Comparison of ENCODE assay signal across 8 cellular contexts in genomic region chr9:129175515-129175824, GRCh38. TPM values are rescaled to one million over a fixed set of nuclear protein-coding genes. Genes with fewer than 3 reads are reported as not detected.
DNase-seq lines count a peak whose midpoint lies in the region; ATAC-seq and TF ChIP-seq lines count a peak whose summit lies in the region.

No MANE protein-coding gene starts in this region.

- H3K27ac Mint-ChIP-seq in CD4-positive, alpha-beta memory T cell: peak overlapping the region; percentile 72 to 93 (median 85)
- peak overlapping the region; percentile 89 for H3K27ac Mint-ChIP-seq in endothelial cell (ENCODE audit: unreplicated experiment)

- peak overlapping the region; percentile 38 to 70 for H3K4me3 ChIP-seq in CD4-positive, alpha-beta memory T cell (ENCODE audit: low read length in 2 of 2)
- H3K4me3 ChIP-seq in OCI-LY7 (ENCODE audit: low read depth, low read length, poor library complexity, severe bottlenecking) (peak overlapping the region; percentile 69), osteoblast (ENCODE audit: insufficient read depth, low read length) (peak overlapping the region; percentile 93)

- H3K79me2 ChIP-seq in OCI-LY7 (ENCODE audit: insufficient read depth, low read depth, low read length) (no peaks in the 10 kb centered on the region), osteoblast (ENCODE audit: insufficient read depth, low read length) (peaks cover 19% of the 10 kb centered on the region)

- H3K27me3 ChIP-seq in CD4-positive, alpha-beta memory T cell (ENCODE audit: insufficient read depth, low read length): peaks cover 3% of the 10 kb centered on the region
- no peaks in the 10 kb centered on the region for H3K27me3 ChIP-seq in osteoblast (ENCODE audit: insufficient read depth, low read length)

- TF ChIP-seq CTCF in OCI-LY7 (conservative IDR thresholded peaks at IDR 0.05; ENCODE audit: low read length): no peak
- no peak for TF ChIP-seq CTCF in endothelial cell (IDR thresholded peaks at IDR 0.05; ENCODE audit: unreplicated experiment)
- TF ChIP-seq CTCF in osteoblast (IDR thresholded peaks at IDR 0.05; ENCODE audit: extremely low read depth, low read depth, low read length): no peak

- H3K4me2 ChIP-seq in OCI-LY7 (ENCODE audit: low read length): peak overlapping the region; percentile 76
- H3K4me2 ChIP-seq in osteoblast (ENCODE audit: insufficient read depth, low read length): peak overlapping the region; percentile 96

- CTCF ChIA-PET in CD4-positive, alpha-beta memory T cell (lab: Charles Lee; ENCODE audit: partially characterized antibody): interaction anchor here (0.8 to 7.1 kb wide), 15 partner anchors 8 to 454 kb away, joined by 3 to 96 read pairs (median 9); partner anchors contain the start of gene NTMT1
- CTCF ChIA-PET in OCI-LY7 (lab: Charles Lee; ENCODE audit: unreplicated experiment): interaction anchor here (1.4 kb wide), 1 partner anchor 8 kb away, joined by 3 read pairs; no protein-coding TSS in a partner anchor

- intact Hi-C loops in CD4-positive, alpha-beta memory T cell (cut with micrococcal nuclease): loop anchor here (2.0 to 10.0 kb wide), 8 partner anchors 37 to 393 kb away; no protein-coding TSS in a partner anchor
- intact Hi-C loops in OCI-LY7 (cut with micrococcal nuclease; ENCODE audit: unreplicated experiment): loop anchor here (5.0 to 10.0 kb wide), 4 partner anchors 62 to 452 kb away; partner anchors contain the start of gene NTMT1

- H3K27me3 Mint-ChIP-seq in CD4-positive, alpha-beta memory T cell: peaks cover 0 to 2% of the 10 kb centered on the region in 2 donors
- peaks cover 9% of the 10 kb centered on the region for H3K27me3 Mint-ChIP-seq in endothelial cell (ENCODE audit: unreplicated experiment)

- peak overlapping the region; percentile 88 to 93 (median 90) for H3K4me3 Mint-ChIP-seq in CD4-positive, alpha-beta memory T cell
- peak overlapping the region; percentile 89 for H3K4me3 Mint-ChIP-seq in endothelial cell (ENCODE audit: unreplicated experiment)

- POLR2A ChIA-PET in CD4-positive, alpha-beta memory T cell (lab: Charles Lee; ENCODE audit: partially characterized antibody): interaction anchor here (0.8 to 6.1 kb wide), 14 partner anchors 10 to 450 kb away, joined by 3 to 85 read pairs (median 9); partner anchors contain the start of genes CRAT, NTMT1 and PTPA
- POLR2A ChIA-PET in OCI-LY7 (lab: Charles Lee): no interaction called here

- no peak for DNase-seq in CD4-positive, alpha-beta memory T cell
- DNase-seq in OCI-LY7 (ENCODE audit: low spot score) (no peak), endothelial cell (ENCODE audit: low spot score) (no peak), osteoblast (ENCODE audit: insufficient read length, low spot score, missing footprints) (peak; percentile 92), iPS-NIHi7 (ENCODE audit: extremely low spot score) (no peak)
- no peak for DNase-seq in stimulated activated CD4-positive, alpha-beta T cell treated with anti-CD3 and anti-CD28 coated beads, Interleukin-4, amount 100 ng/mL, for 4 hours

- no TSS peak for BruUV-seq in OCI-LY7 (replicated peaks; lab: Mats Ljungman, UMichigan)

- H3K4me1 ChIP-seq in CD4-positive, alpha-beta memory T cell (ENCODE audit: insufficient read depth, low read length): peaks cover 28% of the 10 kb centered on the region
- H3K4me1 ChIP-seq in OCI-LY7 (ENCODE audit: insufficient read depth, low read length, poor library complexity, severe bottlenecking) (peaks cover 35% of the 10 kb centered on the region), osteoblast (ENCODE audit: insufficient read depth, low read length) (peaks cover 27% of the 10 kb centered on the region)

- no peaks in the 10 kb centered on the region for H3K9me3 ChIP-seq in CD4-positive, alpha-beta memory T cell (ENCODE audit: control insufficient read depth in 1 of 2, low read length in 2 of 2)
- H3K9me3 ChIP-seq in OCI-LY7 (ENCODE audit: low read length) (no peaks in the 10 kb centered on the region), osteoblast (ENCODE audit: low read depth, low read length) (no peaks in the 10 kb centered on the region)

- no peaks in the 10 kb centered on the region for H3K9me2 ChIP-seq in OCI-LY7 (ENCODE audit: insufficient read depth, low read length)

- H4K20me1 ChIP-seq in OCI-LY7 (ENCODE audit: insufficient read depth, low read length) (no peaks in the 10 kb centered on the region), osteoblast (ENCODE audit: insufficient read depth, low read length) (peaks cover 11% of the 10 kb centered on the region)

- no peaks in the 10 kb centered on the region for H3K36me3 ChIP-seq in CD4-positive, alpha-beta memory T cell (ENCODE audit: insufficient read depth, low read length)
- no peaks in the 10 kb centered on the region for H3K36me3 ChIP-seq in OCI-LY7 (ENCODE audit: insufficient read depth, low read length)
- H3K36me3 ChIP-seq in osteoblast (ENCODE audit: insufficient read depth, low read length): no peaks in the 10 kb centered on the region

- peak overlapping the region; percentile 12 for H3K27ac ChIP-seq in CD4-positive, alpha-beta memory T cell (ENCODE audit: low read depth, low read length)
- H3K27ac ChIP-seq in OCI-LY7 (ENCODE audit: low read depth, low read length, poor library complexity, severe bottlenecking): peak overlapping the region; percentile 74
- H3K27ac ChIP-seq in osteoblast (ENCODE audit: low read depth, low read length): peak overlapping the region; percentile 93

- peaks cover 0 to 2% of the 10 kb centered on the region in 2 donors for H3K36me3 Mint-ChIP-seq in CD4-positive, alpha-beta memory T cell
- no peaks in the 10 kb centered on the region for H3K36me3 Mint-ChIP-seq in endothelial cell (ENCODE audit: low read depth, unreplicated experiment)

- ATAC-seq in GM18520 (IDR thresholded peaks at IDR 0.05; ENCODE audit: unreplicated experiment): no peak
- no peak for ATAC-seq in GM21529 (IDR thresholded peaks at IDR 0.05; ENCODE audit: unreplicated experiment)

- peaks cover 0 to 4% (median 0%) of the 10 kb centered on the region in 8 donors for H3K9me3 Mint-ChIP-seq in CD4-positive, alpha-beta memory T cell
- no peaks in the 10 kb centered on the region for H3K9me3 Mint-ChIP-seq in endothelial cell (ENCODE audit: unreplicated experiment)

- peaks cover 6 to 16% (median 9%) of the 10 kb centered on the region in 4 donors for H3K4me1 Mint-ChIP-seq in CD4-positive, alpha-beta memory T cell
- peaks cover 6% of the 10 kb centered on the region for H3K4me1 Mint-ChIP-seq in endothelial cell (ENCODE audit: unreplicated experiment)

- peak overlapping the region; percentile 82 for H2AFZ ChIP-seq in OCI-LY7 (ENCODE audit: low read length)
- no peak overlapping the region for H2AFZ ChIP-seq in osteoblast (ENCODE audit: low read length)

RNA-seq across cellular contexts. Expression of gene IER5L, which starts 2.6 kb away (rescaled TPM):
- total RNA-seq in CD4-positive, alpha-beta memory T cell: 1 to 10 TPM; 3.1 to 3.6 TPM
- polyA plus RNA-seq in CD4-positive, alpha-beta memory T cell: under 1 TPM; 0.07 to 0.08 TPM
- total RNA-seq in OCI-LY7 (2014; rRNA removed; shearing (Covaris generic)): 16.9 and 21.2 TPM in 2 replicates
- total RNA-seq in OCI-LY7 (2022) (2.8 and 3.4 TPM in 2 replicates), endothelial cell (ENCODE audit: unreplicated experiment) (5.2 TPM), osteoblast (86.1 and 104 TPM in 2 replicates)

Comparison
In these comparisons a context has a peak if more than half of its experiments do, and no peak if none do; other contexts are left out.
1. H3K27ac ChIP-seq: peak in every context shown above with its lines; median percentile 93 in osteoblast; 74 in OCI-LY7; 12 in CD4-positive, alpha-beta memory T cell.